In genomic region chr22:29040385-29041275, GRCh38 we compare ENCODE assay signal across 8 cellular contexts. TPM values are rescaled to one million over a fixed set of nuclear protein-coding genes. Genes with fewer than 3 reads are reported as not detected.
DNase-seq lines count a peak whose midpoint lies in the region; ATAC-seq and TF ChIP-seq lines count a peak whose summit lies in the region.

No MANE protein-coding gene starts in this region.

- TF ChIP-seq CTCF in heart left ventricle (IDR thresholded peaks at IDR 0.05) = peak; percentile 93 to 99 (median 96)

- no peaks in the 10 kb centered on the region for H3K9me3 ChIP-seq in MG63
- H3K9me3 ChIP-seq in heart left ventricle = no peaks in the 10 kb centered on the region
- H3K9me3 ChIP-seq in aorta (ENCODE audit: control insufficient read depth, low read length) = no peaks in the 10 kb centered on the region

- no peaks in the 10 kb centered on the region; the same call in 1 of the 2 replicates for H3K36me3 ChIP-seq in MG63
- H3K36me3 ChIP-seq in heart left ventricle = peaks cover 0 to 17% (median 0%) of the 10 kb centered on the region in 9 donors
- H3K36me3 ChIP-seq in aorta (ENCODE audit: control insufficient read depth in 1 of 2, insufficient read depth in 2 of 2, low read length in 1 of 2) = no peaks in the 10 kb centered on the region

- peaks cover 7% of the 10 kb centered on the region for H3K4me1 Mint-ChIP-seq in activated naive CD8-positive, alpha-beta T cell treated with anti-CD3 and anti-CD28 coated beads, Interleukin-2, amount 10 ng/mL, durations not matched to agents 7 days and 5 days

- WGBS in heart left ventricle, 4 donors = 35 to 38% (median 37%) methylated on average over 9 of the region's 9 CpGs
- 22 to 23% methylated on average over 9 of the region's 9 CpGs for WGBS in aorta, 2 donors

- no peak for TF ChIP-seq POLR2A in heart left ventricle (IDR thresholded peaks at IDR 0.05)

- H3K27ac ChIP-seq in heart left ventricle (no peak overlapping the region), aorta (ENCODE audit: low read depth in 1 of 2, low read length in 2 of 2) (no peak overlapping the region)

- H3K27me3 Mint-ChIP-seq in activated naive CD8-positive, alpha-beta T cell treated with anti-CD3 and anti-CD28 coated beads, Interleukin-2, amount 10 ng/mL, durations not matched to agents 7 days and 5 days = peaks cover 11% of the 10 kb centered on the region

- H3K27me3 ChIP-seq in MG63 (no peaks in the 10 kb centered on the region), heart left ventricle (no peaks in the 10 kb centered on the region), aorta (ENCODE audit: control insufficient read depth in 1 of 2, insufficient read depth in 2 of 2, low read length in 1 of 2) (no peaks in the 10 kb centered on the region)

- ATAC-seq in SK-N-SH treated with all-trans-retinoic acid at 6 μM for 48 hours (peak; percentile 78), heart left ventricle (peak in 3 of 4 donors; percentile 69 to 84 (median 76)), aorta (ENCODE audit: low FRiP score) (peak; percentile 90), HG03108 (IDR thresholded peaks at IDR 0.05; ENCODE audit: unreplicated experiment) (no peak)
- ATAC-seq in activated naive CD8-positive, alpha-beta T cell treated with anti-CD3 and anti-CD28 coated beads, Interleukin-2, amount 10 ng/mL, durations not matched to agents 7 days and 5 days (ENCODE audit: low read depth) = peak; percentile 67

- no peak overlapping the region for H3K4me3 ChIP-seq in MG63
- H3K4me3 ChIP-seq in heart left ventricle = no peak overlapping the region
- H3K4me3 ChIP-seq in aorta (ENCODE audit: low read length in 2 of 2) = no peak overlapping the region

- no peaks in the 10 kb centered on the region for H3K9me3 Mint-ChIP-seq in activated naive CD8-positive, alpha-beta T cell treated with anti-CD3 and anti-CD28 coated beads, Interleukin-2, amount 10 ng/mL, durations not matched to agents 7 days and 5 days

- no peak overlapping the region for H3K27ac Mint-ChIP-seq in activated naive CD8-positive, alpha-beta T cell treated with anti-CD3 and anti-CD28 coated beads, Interleukin-2, amount 10 ng/mL, durations not matched to agents 7 days and 5 days

- POLR2A ChIA-PET in activated naive CD8-positive, alpha-beta T cell treated with anti-CD3 and anti-CD28 coated beads, Interleukin-2, amount 10 ng/mL, durations not matched to agents 7 days and 5 days (lab: Charles Lee) = interaction anchor here (0.6 kb wide), 1 partner anchor 625 kb away, joined by 3 read pairs; no protein-coding TSS in a partner anchor

- no peaks in the 10 kb centered on the region for H3K36me3 Mint-ChIP-seq in activated naive CD8-positive, alpha-beta T cell treated with anti-CD3 and anti-CD28 coated beads, Interleukin-2, amount 10 ng/mL, durations not matched to agents 7 days and 5 days

- intact Hi-C loops in heart left ventricle (cut with DNase I) (loop anchor here (1.0 to 10.0 kb wide), 9 partner anchors 104 to 440 kb away; no protein-coding TSS in a partner anchor), aorta (cut with DNase I) (loop anchor here (2.0 to 10.0 kb wide), 2 partner anchors 184 to 436 kb away; no protein-coding TSS in a partner anchor)

- H3K4me3 Mint-ChIP-seq in activated naive CD8-positive, alpha-beta T cell treated with anti-CD3 and anti-CD28 coated beads, Interleukin-2, amount 10 ng/mL, durations not matched to agents 7 days and 5 days = no peak overlapping the region

- peak; percentile 88 for DNase-seq in ELR (ENCODE audit: low read depth)
- DNase-seq in MG63 = peak; percentile 55
- no peak for DNase-seq in activated naive CD8-positive, alpha-beta T cell treated with anti-CD3 and anti-CD28 coated beads, Interleukin-2, amount 10 ng/mL, durations not matched to agents 7 days and 5 days
- peak in 4 of 5 donors; percentile 39 to 61 (median 52) for DNase-seq in heart left ventricle
- DNase-seq in pulmonary artery endothelial cell (ENCODE audit: low read depth, low spot score) = peak; percentile 55
- DNase-seq in aorta = peak in 1 of 2 donors; percentile 64

- H3K4me1 ChIP-seq in heart left ventricle (peaks cover 0 to 10% (median 0%) of the 10 kb centered on the region in 12 donors), aorta (ENCODE audit: control insufficient read depth in 1 of 2, insufficient read depth in 2 of 2, low read length in 2 of 2) (peaks cover 0 to 4% of the 10 kb centered on the region in 2 donors)

TF ChIP-seq in SK-N-SH treated with all-trans-retinoic acid at 6 μM for 48 hours, 23 proteins besides CTCF, POLR2A, EP300 and RAD21:
- TF ChIP-seq ZC3H10 (CRISPR knock-in tag; IDR thresholded peaks at IDR 0.05) (no peak), TCF4 (CRISPR knock-in tag; IDR thresholded peaks at IDR 0.05; ENCODE audit: borderline replicate concordance) (no peak), SNAI2 (CRISPR knock-in tag; IDR thresholded peaks at IDR 0.05) (no peak), ARNTL (CRISPR knock-in tag; IDR thresholded peaks at IDR 0.05; ENCODE audit: borderline replicate concordance, low read depth) (no peak), RARB (CRISPR knock-in tag; IDR thresholded peaks at IDR 0.05) (no peak)

RNA-seq across cellular contexts. Expression of gene C22orf31, which starts 21.0 kb away (rescaled TPM):
- total RNA-seq in MG63 (2014; rRNA removed; shearing (Covaris generic); ENCODE audit: low replicate concordance) = not detected in 2 replicates
- total RNA-seq in activated naive CD8-positive, alpha-beta T cell treated with anti-CD3 and anti-CD28 coated beads, Interleukin-2, amount 10 ng/mL, durations not matched to agents 7 days and 5 days = not detected
- total RNA-seq in heart left ventricle (under 1 TPM in 1 of 9 donors, not detected in 8; 0.40 TPM), pulmonary artery endothelial cell (not detected in 2 replicates), aorta (not detected)
- polyA plus RNA-seq in heart left ventricle (not detected), aorta (not detected)

RNA-seq across cellular contexts. Expression of gene KREMEN1, which starts 32.2 kb away (rescaled TPM):
- total RNA-seq in MG63 (2014; rRNA removed; shearing (Covaris generic); ENCODE audit: low replicate concordance) = 2.4 and 6.1 TPM in 2 replicates
- under 1 TPM; 0.19 to 0.26 TPM for total RNA-seq in activated naive CD8-positive, alpha-beta T cell treated with anti-CD3 and anti-CD28 coated beads, Interleukin-2, amount 10 ng/mL, durations not matched to agents 7 days and 5 days
- total RNA-seq in heart left ventricle = 10 to 100 TPM; 30.5 to 67.8 (median 46.6) TPM
- polyA plus RNA-seq in heart left ventricle = 10 to 100 TPM; 24.3 to 25.2 TPM
- 0.53 and 0.60 TPM in 2 replicates for total RNA-seq in pulmonary artery endothelial cell
- total RNA-seq in aorta = 10 to 100 TPM; 13.4 to 19.1 TPM
- polyA plus RNA-seq in aorta = 1 to 10 TPM; 1.9 to 3.6 TPM
